ENCODE assay signal across 18 cellular contexts in genomic region chr3:133414021-133414392, GRCh38. TPM values are rescaled to one million over a fixed set of nuclear protein-coding genes. Genes with fewer than 3 reads are reported as not detected.
DNase-seq lines count a peak whose midpoint lies in the region; ATAC-seq, FAIRE-seq and TF ChIP-seq lines count a peak whose summit lies in the region.
"Had no signal": no experiment of that assay in that cellular context is flagged by ENCODE, and none has a peak within 500 bp of the region (broad histone marks: within the 10 kb centered on the region; RNA-seq: fewer than 3 reads in every experiment).

No MANE protein-coding gene starts in this region.

- no peak overlapping the region for H3K9ac ChIP-seq in SK-N-MC (ENCODE audit: insufficient read length)
- H3K9ac ChIP-seq: BLaER1 treated with 17β-estradiol and CSF1 and Interleukin-3, amounts not matched to agents 10 nM and 100 nM had no signal

- TF ChIP-seq CTCF in A549 (IDR thresholded peaks at IDR 0.05) (no peak), hepatocyte (IDR thresholded peaks at IDR 0.05; ENCODE audit: poor library complexity) (no peak), osteoblast (IDR thresholded peaks at IDR 0.05; ENCODE audit: extremely low read depth, low read depth, low read length) (no peak)

- H2AFZ ChIP-seq in hepatocyte = no peak overlapping the region
- no peak overlapping the region for H2AFZ ChIP-seq in osteoblast (ENCODE audit: low read length)

- ATAC-seq in A549 (no peak), GM19452 (IDR thresholded peaks at IDR 0.05; ENCODE audit: unreplicated experiment) (no peak), GM21447 (IDR thresholded peaks at IDR 0.05; ENCODE audit: unreplicated experiment) (no peak), HG02884 (IDR thresholded peaks at IDR 0.05; ENCODE audit: unreplicated experiment) (no peak)

- POLR2A ChIA-PET in A549 (lab: Yijun Ruan, JAX) = no interaction called here

- TF ChIP-seq RAD21 in A549 (conservative IDR thresholded peaks at IDR 0.05 in 1 of 2, IDR thresholded peaks at IDR 0.05 in 1 of 2) = no peak

- H3K79me2 ChIP-seq in hepatocyte (no peaks in the 10 kb centered on the region), osteoblast (ENCODE audit: insufficient read depth, low read length) (no peaks in the 10 kb centered on the region)

- no peaks in the 10 kb centered on the region for H4K20me1 ChIP-seq in hepatocyte (ENCODE audit: insufficient read depth, poor library complexity, severe bottlenecking)
- no peaks in the 10 kb centered on the region for H4K20me1 ChIP-seq in osteoblast (ENCODE audit: insufficient read depth, low read length)
- H4K20me1 ChIP-seq: BLaER1 treated with 17β-estradiol and CSF1 and Interleukin-3, amounts not matched to agents 10 nM and 100 nM had no signal

- no peak for FAIRE-seq in A549 (lab: Jason Lieb, UNC)
- FAIRE-seq: GM12892, GM18507 had no signal

- H3K27me3 ChIP-seq in hepatocyte = peaks cover 3% of the 10 kb centered on the region
- no peaks in the 10 kb centered on the region for H3K27me3 ChIP-seq in osteoblast (ENCODE audit: insufficient read depth, low read length)
- H3K27me3 ChIP-seq: BLaER1 treated with 17β-estradiol and CSF1 and Interleukin-3, amounts not matched to agents 10 nM and 100 nM; SJCRH30 had no signal

- CTCF ChIA-PET in A549 (lab: Yijun Ruan, JAX) = interaction anchor here (1.6 kb wide), 1 partner anchor 687 kb away, joined by 5 read pairs; no protein-coding TSS in a partner anchor

- TF ChIP-seq EP300 in A549 (IDR thresholded peaks at IDR 0.05) = no peak

- H3K9me3 ChIP-seq in A549 (no peaks in the 10 kb centered on the region), SK-N-MC (ENCODE audit: low read depth, low read length) (no peaks in the 10 kb centered on the region), hepatocyte (ENCODE audit: low read depth) (no peaks in the 10 kb centered on the region), osteoblast (ENCODE audit: low read depth, low read length) (no peaks in the 10 kb centered on the region)
- H3K9me3 ChIP-seq: BLaER1 treated with 17β-estradiol and CSF1 and Interleukin-3, amounts not matched to agents 10 nM and 100 nM; SJCRH30 had no signal

- H3K4me1 ChIP-seq in A549 (no peaks in the 10 kb centered on the region), hepatocyte (ENCODE audit: insufficient read depth) (peaks cover 5% of the 10 kb centered on the region), osteoblast (ENCODE audit: insufficient read depth, low read length) (peaks cover 21% of the 10 kb centered on the region)
- H3K4me1 ChIP-seq: BLaER1 treated with 17β-estradiol and CSF1 and Interleukin-3, amounts not matched to agents 10 nM and 100 nM had no signal

- DNase-seq in A549 (ENCODE audit: low read depth in 1 of 2, low spot score in 1 of 2) (no peak), SK-N-MC (ENCODE audit: low read depth, low spot score) (no peak), hepatocyte (ENCODE audit: low spot score) (no peak), osteoblast (ENCODE audit: insufficient read length, low spot score, missing footprints) (no peak), DMS79 treated with DMSO at 0.1 percent for 48 hours (lab: John Stamatoyannopoulos, UW) (no peak)
- DNase-seq: CD8-positive, alpha-beta memory T cell; NCI-H2029; PC-3 had no signal

- no peak for TF ChIP-seq POLR2A in A549 (IDR thresholded peaks at IDR 0.05; ENCODE audit: low read length)

- H3K9me2 ChIP-seq in hepatocyte (replicated peaks; ENCODE audit: insufficient read depth) = no peaks in the 10 kb centered on the region

- no peak overlapping the region for H3K27ac ChIP-seq in A549
- peak overlapping the region; percentile 83 for H3K27ac ChIP-seq in SK-N-MC
- no peak overlapping the region for H3K27ac ChIP-seq in hepatocyte
- H3K27ac ChIP-seq in osteoblast (ENCODE audit: low read depth, low read length) = no peak overlapping the region
- H3K27ac ChIP-seq: BLaER1 treated with 17β-estradiol and CSF1 and Interleukin-3, amounts not matched to agents 10 nM and 100 nM; SJCRH30 had no signal

- WGBS in A549 (ENCODE audit: missing lambda C conversion rate) = no CpG with 5 or more reads among the region's 4 CpGs
- WGBS in hepatocyte (ENCODE audit: low lambda C conversion rate, missing lambda C conversion rate) = no CpG with 5 or more reads among the region's 4 CpGs

- H3K4me3 ChIP-seq in A549 (no peak overlapping the region), SK-N-MC (peak overlapping the region; percentile 64), hepatocyte (no peak overlapping the region), osteoblast (ENCODE audit: insufficient read depth, low read length) (no peak overlapping the region)
- H3K4me3 ChIP-seq: BLaER1 treated with 17β-estradiol and CSF1 and Interleukin-3, amounts not matched to agents 10 nM and 100 nM had no signal

- peak overlapping the region; percentile 47 for H3K4me2 ChIP-seq in A549
- H3K4me2 ChIP-seq in hepatocyte = peak overlapping the region; percentile 64
- H3K4me2 ChIP-seq in osteoblast (ENCODE audit: insufficient read depth, low read length) = peak overlapping the region; percentile 76
- H3K4me2 ChIP-seq: BLaER1 treated with 17β-estradiol and CSF1 and Interleukin-3, amounts not matched to agents 10 nM and 100 nM had no signal

- H3K36me3 ChIP-seq in SK-N-MC (ENCODE audit: insufficient read depth, low read length) = no peaks in the 10 kb centered on the region
- no peaks in the 10 kb centered on the region for H3K36me3 ChIP-seq in hepatocyte (replicated peaks; ENCODE audit: insufficient read depth, low read depth)
- H3K36me3 ChIP-seq in osteoblast (ENCODE audit: insufficient read depth, low read length) = no peaks in the 10 kb centered on the region
- H3K36me3 ChIP-seq: BLaER1 treated with 17β-estradiol and CSF1 and Interleukin-3, amounts not matched to agents 10 nM and 100 nM; SJCRH30 had no signal

TF ChIP-seq in A549, 52 proteins besides CTCF, POLR2A, EP300 and RAD21:
- no peak for TF ChIP-seq E2F6 (IDR thresholded peaks at IDR 0.05; ENCODE audit: borderline replicate concordance, low read depth)
TF ChIP-seq in A549: peak in this region for 0.

RNA-seq across cellular contexts. Expression of gene BFSP2, which starts 14.2 kb away (rescaled TPM):
- polyA plus RNA-seq in A549 (2011; rRNA removed) = 0.18 TPM in 1 of 2 replicates, not detected in the other
- not detected in 2 replicates for polyA plus RNA-seq in A549 (2012; cell fraction: cytosol; rRNA removed)
- not detected in 2 replicates for polyA plus RNA-seq in A549 (2012; cell fraction: nucleus; rRNA removed)
- not detected in 3 replicates for polyA plus RNA-seq in A549 (2017; fragmentation: RNase III; extraction: RNeasy Plus Mini Kit Qiagen cat#74134 plus additional on column Dnase treatment)
- not detected in 2 replicates for polyA minus RNA-seq in A549 (2011; rRNA and poly(A)+ RNA removed)
- total RNA-seq in hepatocyte = not detected in 2 replicates
- not detected in 2 replicates for polyA plus RNA-seq in hepatocyte
- not detected in 2 replicates for total RNA-seq in osteoblast
- total RNA-seq: A172; CD8-positive, alpha-beta memory T cell; H4; M059J; PC-3; SJCRH30 had no signal
